In the genomic region with DNA sequence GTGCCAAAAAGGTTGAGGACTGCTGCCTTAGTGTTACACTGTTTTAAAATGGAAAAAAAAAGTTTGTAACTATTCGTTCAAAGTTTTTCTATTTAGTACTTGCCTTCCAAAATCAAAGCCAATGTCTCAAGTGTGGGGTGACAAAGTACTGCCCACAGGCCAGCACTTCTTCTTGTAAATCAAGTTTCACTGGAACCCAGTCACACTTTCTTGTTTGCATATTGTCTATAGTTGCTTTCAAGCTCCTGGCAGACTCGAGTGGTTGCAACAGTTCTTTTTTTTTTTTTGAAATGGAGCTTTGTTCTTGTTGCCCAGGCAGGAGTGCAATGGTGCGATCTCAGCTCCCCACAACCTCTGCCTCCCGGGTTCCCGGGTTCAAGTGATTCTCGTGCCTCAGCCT, we compare ENCODE assay signal across 33 cellular contexts.
"Had no signal": no experiment of that assay in that cellular context is flagged by ENCODE, and none has a peak within 500 bp of the region (broad histone marks: within the 10 kb centered on the region; RNA-seq: fewer than 3 reads in every experiment).

No MANE protein-coding gene starts in this region.

- H3K4me1 ChIP-seq: ascending aorta, breast epithelium, esophagus squamous epithelium, gastroesophageal sphincter had no signal

- H3K27ac ChIP-seq: ascending aorta, cardiac muscle cell, coronary artery, gastroesophageal sphincter had no signal

- DNase-seq: activated CD4-positive, alpha-beta memory T cell treated with anti-CD3 and anti-CD28 coated beads for 36 hours; activated CD4-positive, alpha-beta T cell treated with anti-CD3 and anti-CD28 coated beads for 36 hours; activated CD4-positive, alpha-beta T cell treated with anti-CD3 and anti-CD28 coated beads, Interleukin-2, amount 10 ng/mL, durations not matched to agents 24 days and 14 days; activated CD4-positive, CD25-positive, alpha-beta regulatory T cell; activated CD4-positive, CD25-positive, alpha-beta regulatory T cell treated with anti-CD3 and anti-CD28 coated beads, Interleukin-2, amount 50 U/mL, for 72 hours; activated CD8-positive, alpha-beta memory T cell treated with anti-CD3 and anti-CD28 coated beads, Interleukin-2, amount 10 ng/mL, durations not matched to agents 7 days and 5 days; activated CD8-positive, alpha-beta memory T cell treated with anti-CD3 and anti-CD28 coated beads, Interleukin-2, amount 50 U/mL, for 4 hours; activated CD8-positive, alpha-beta T cell treated with anti-CD3 and anti-CD28 coated beads, Interleukin-2, amount 10 ng/mL, durations not matched to agents 7 days and 5 days; activated gamma-delta T cell; activated naive CD4-positive, alpha-beta T cell; activated naive CD4-positive, alpha-beta T cell treated with anti-CD3 and anti-CD28 coated beads, Interleukin-2, amount 10 ng/mL, durations not matched to agents 7 days and 5 days; activated naive CD8-positive, alpha-beta T cell treated with anti-CD3 and anti-CD28 coated beads, Interleukin-2, amount 10 ng/mL, durations not matched to agents 7 days and 5 days; activated T-cell treated with anti-CD3 and anti-CD28 coated beads, Interleukin-2, amount 50 U/mL, for 1 hour; activated T-cell treated with anti-CD3 and anti-CD28 coated beads, Interleukin-2, amount 50 U/mL, for 72 hours; central memory CD4-positive, alpha-beta T cell; dorsolateral prefrontal cortex; effector memory CD4-positive, alpha-beta T cell; endodermal cell; erythroblast; esophagus squamous epithelium; foreskin melanocyte; T-helper 1 cell; T-helper 17 cell; T1000 had no signal

- H3K4me3 ChIP-seq: ascending aorta, breast epithelium, cardiac muscle cell, coronary artery, dorsolateral prefrontal cortex, esophagus squamous epithelium, gastroesophageal sphincter had no signal

- H3K27ac Mint-ChIP-seq: activated CD4-positive, alpha-beta memory T cell treated with anti-CD3 and anti-CD28 coated beads for 36 hours; activated CD4-positive, alpha-beta T cell treated with anti-CD3 and anti-CD28 coated beads for 36 hours; activated CD4-positive, alpha-beta T cell treated with anti-CD3 and anti-CD28 coated beads, Interleukin-2, amount 10 ng/mL, durations not matched to agents 24 days and 14 days; activated CD8-positive, alpha-beta memory T cell treated with anti-CD3 and anti-CD28 coated beads, Interleukin-2, amount 10 ng/mL, durations not matched to agents 7 days and 5 days; activated CD8-positive, alpha-beta T cell treated with anti-CD3 and anti-CD28 coated beads, Interleukin-2, amount 10 ng/mL, durations not matched to agents 7 days and 5 days; activated naive CD4-positive, alpha-beta T cell treated with anti-CD3 and anti-CD28 coated beads, Interleukin-2, amount 10 ng/mL, durations not matched to agents 7 days and 5 days; activated naive CD8-positive, alpha-beta T cell treated with anti-CD3 and anti-CD28 coated beads, Interleukin-2, amount 10 ng/mL, durations not matched to agents 7 days and 5 days; activated T-cell treated with anti-CD3 and anti-CD28 coated beads, Interleukin-2, amount 50 U/mL, for 72 hours; dendritic cell treated with granulocyte-macrophage colony-stimulating factor and Interleukin-4, amounts not matched to agents 40 ng/mL and 50 ng/mL, for 4 days; endodermal cell; T-helper 17 cell; T-helper 2 cell treated with Interferon-gamma antibody and Interleukin-4, amounts not matched to agents 5 μg/mL and 100 μg/mL, for 36 hours had no signal

- H3K4me1 Mint-ChIP-seq: brain, endodermal cell had no signal

- H3K9me3 Mint-ChIP-seq: activated CD4-positive, alpha-beta memory T cell treated with anti-CD3 and anti-CD28 coated beads for 36 hours; activated CD4-positive, alpha-beta T cell treated with anti-CD3 and anti-CD28 coated beads, Interleukin-2, amount 10 ng/mL, durations not matched to agents 24 days and 14 days; activated naive CD4-positive, alpha-beta T cell treated with anti-CD3 and anti-CD28 coated beads, Interleukin-2, amount 10 ng/mL, durations not matched to agents 7 days and 5 days; activated naive CD4-positive, alpha-beta T cell treated with anti-CD3 and anti-CD28 coated beads, Interleukin-2, amount 50 U/mL, for 72 hours; activated naive CD8-positive, alpha-beta T cell treated with anti-CD3 and anti-CD28 coated beads, Interleukin-2, amount 10 ng/mL, durations not matched to agents 7 days and 5 days; brain; dendritic cell treated with granulocyte-macrophage colony-stimulating factor and Interleukin-4, amounts not matched to agents 40 ng/mL and 50 ng/mL, for 4 days; T-helper 2 cell treated with Interferon-gamma antibody and Interleukin-4, amounts not matched to agents 5 μg/mL and 100 μg/mL, for 36 hours had no signal

- H3K4me3 Mint-ChIP-seq: activated CD4-positive, alpha-beta memory T cell treated with anti-CD3 and anti-CD28 coated beads for 36 hours; activated CD4-positive, alpha-beta T cell treated with anti-CD3 and anti-CD28 coated beads for 36 hours; activated CD4-positive, alpha-beta T cell treated with anti-CD3 and anti-CD28 coated beads, Interleukin-2, amount 10 ng/mL, durations not matched to agents 24 days and 14 days; activated CD8-positive, alpha-beta memory T cell treated with anti-CD3 and anti-CD28 coated beads, Interleukin-2, amount 10 ng/mL, durations not matched to agents 7 days and 5 days; activated CD8-positive, alpha-beta T cell treated with anti-CD3 and anti-CD28 coated beads, Interleukin-2, amount 10 ng/mL, durations not matched to agents 7 days and 5 days; activated naive CD4-positive, alpha-beta T cell treated with anti-CD3 and anti-CD28 coated beads, Interleukin-2, amount 10 ng/mL, durations not matched to agents 7 days and 5 days; activated naive CD8-positive, alpha-beta T cell treated with anti-CD3 and anti-CD28 coated beads, Interleukin-2, amount 10 ng/mL, durations not matched to agents 7 days and 5 days; activated T-cell treated with anti-CD3 and anti-CD28 coated beads, Interleukin-2, amount 50 U/mL, for 72 hours; brain; dendritic cell treated with granulocyte-macrophage colony-stimulating factor and Interleukin-4, amounts not matched to agents 40 ng/mL and 50 ng/mL, for 4 days; endodermal cell; T-helper 17 cell; T-helper 2 cell treated with Interferon-gamma antibody and Interleukin-4, amounts not matched to agents 5 μg/mL and 100 μg/mL, for 36 hours had no signal

- ATAC-seq: activated CD4-positive, alpha-beta T cell treated with anti-CD3 and anti-CD28 coated beads for 36 hours; activated CD8-positive, alpha-beta memory T cell treated with anti-CD3 and anti-CD28 coated beads, Interleukin-2, amount 10 ng/mL, durations not matched to agents 7 days and 5 days; activated CD8-positive, alpha-beta T cell treated with anti-CD3 and anti-CD28 coated beads, Interleukin-2, amount 10 ng/mL, durations not matched to agents 7 days and 5 days; activated naive CD4-positive, alpha-beta T cell treated with anti-CD3 and anti-CD28 coated beads, Interleukin-2, amount 50 U/mL, for 72 hours; activated T-cell treated with anti-CD3 and anti-CD28 coated beads, Interleukin-2, amount 50 U/mL, for 72 hours; gastroesophageal sphincter; T-helper 17 cell had no signal

- H3K27me3 ChIP-seq: ascending aorta, breast epithelium, cardiac muscle cell, dorsolateral prefrontal cortex, esophagus squamous epithelium, gastroesophageal sphincter had no signal

- H3K9me3 ChIP-seq: ascending aorta, breast epithelium, esophagus squamous epithelium, gastroesophageal sphincter had no signal

- H3K27me3 Mint-ChIP-seq: activated CD4-positive, alpha-beta memory T cell treated with anti-CD3 and anti-CD28 coated beads for 36 hours; activated CD4-positive, alpha-beta T cell treated with anti-CD3 and anti-CD28 coated beads for 36 hours; activated CD4-positive, alpha-beta T cell treated with anti-CD3 and anti-CD28 coated beads, Interleukin-2, amount 10 ng/mL, durations not matched to agents 24 days and 14 days; activated CD8-positive, alpha-beta memory T cell treated with anti-CD3 and anti-CD28 coated beads, Interleukin-2, amount 10 ng/mL, durations not matched to agents 7 days and 5 days; activated naive CD4-positive, alpha-beta T cell treated with anti-CD3 and anti-CD28 coated beads, Interleukin-2, amount 10 ng/mL, durations not matched to agents 7 days and 5 days; activated naive CD8-positive, alpha-beta T cell treated with anti-CD3 and anti-CD28 coated beads, Interleukin-2, amount 10 ng/mL, durations not matched to agents 7 days and 5 days; dendritic cell treated with granulocyte-macrophage colony-stimulating factor and Interleukin-4, amounts not matched to agents 40 ng/mL and 50 ng/mL, for 4 days; T-helper 17 cell had no signal
